Comparison of ENCODE assay signal across 8 cellular contexts in the genomic region with DNA sequence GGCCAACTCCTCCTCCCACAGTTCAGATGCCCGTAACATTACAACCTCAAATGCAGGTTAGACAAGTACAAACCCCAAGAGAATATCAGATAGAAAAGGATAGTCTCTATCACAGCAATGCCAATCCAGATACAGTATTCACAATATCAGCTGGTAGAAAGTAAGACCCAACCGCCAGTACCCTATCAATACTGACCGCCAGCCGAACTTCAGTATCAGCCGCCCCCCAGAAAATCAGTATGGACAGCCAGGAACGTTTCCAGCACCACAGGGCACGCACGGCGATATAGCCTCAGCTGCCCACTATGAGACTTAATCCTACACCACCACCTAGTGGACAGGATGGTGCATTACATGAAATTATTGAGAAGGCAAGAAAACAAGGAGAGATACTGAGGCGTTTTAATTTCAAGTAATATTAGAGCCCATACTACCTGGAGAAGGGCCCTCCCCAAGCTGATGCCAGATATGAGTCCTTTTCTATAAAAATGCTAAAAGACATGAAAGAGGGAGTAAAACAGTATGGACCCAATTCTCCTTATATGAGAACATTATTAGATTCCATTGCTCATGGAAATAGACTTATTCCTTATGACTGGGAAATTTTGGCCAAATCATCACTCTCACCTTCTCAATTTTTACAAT. TPM values are rescaled to one million over a fixed set of nuclear protein-coding genes. Genes with fewer than 3 reads are reported as not detected.
DNase-seq lines count a peak whose midpoint lies in the region; ATAC-seq and TF ChIP-seq lines count a peak whose summit lies in the region.

No MANE protein-coding gene starts in this region.

- TF ChIP-seq CTCF in 22Rv1 (IDR thresholded peaks at IDR 0.05) (peak; percentile 88), GM13976 (IDR thresholded peaks at IDR 0.05; ENCODE audit: borderline replicate concordance, control extremely low read depth, extremely low read depth, insufficient read depth, missing control alignments) (peak; percentile 84)

- ATAC-seq in left ventricle myocardium superior (peak; percentile 83), sciatic nerve (peak; percentile 92), GM18858 (IDR thresholded peaks at IDR 0.05; ENCODE audit: unreplicated experiment) (no peak)

- H3K27ac ChIP-seq in 22Rv1 = no peak overlapping the region

- intact Hi-C loops in left ventricle myocardium superior (cut with micrococcal nuclease) (loop anchor here (5.0 kb wide), 1 partner anchor 47 kb away; no protein-coding TSS in a partner anchor), sciatic nerve (cut with DNase I) (loop anchor here (2.0 kb wide), 1 partner anchor 267 kb away; no protein-coding TSS in a partner anchor)

- DNase-seq in GM13976 (ENCODE audit: low spot score) = peak; percentile 77
- peak; percentile 52 for DNase-seq in NCI-H1694 treated with DMSO at 0.1 percent for 48 hours (lab: John Stamatoyannopoulos, UW)
- DNase-seq in T follicular helper cell (ENCODE audit: low read depth) = peak; percentile 38
- peak; percentile 61 for DNase-seq in amniotic epithelial cell (ENCODE audit: low read depth)
- peak; percentile 61 for DNase-seq in left ventricle myocardium superior
- DNase-seq in sciatic nerve (ENCODE audit: low spot score) = no peak

- in situ Hi-C loops in GM13976 (cut with MboI; ENCODE audit: low sequenced_read_pairs, unreplicated experiment) = no loop called here

RNA-seq across cellular contexts. Expression of a gene that starts 17.6 kb away (rescaled TPM):
- 41.1 TPM for total RNA-seq in left ventricle myocardium superior
- 44.8 TPM for total RNA-seq in sciatic nerve
